Comparison of ENCODE assay signal across 1 cellular context in the genomic region with DNA sequence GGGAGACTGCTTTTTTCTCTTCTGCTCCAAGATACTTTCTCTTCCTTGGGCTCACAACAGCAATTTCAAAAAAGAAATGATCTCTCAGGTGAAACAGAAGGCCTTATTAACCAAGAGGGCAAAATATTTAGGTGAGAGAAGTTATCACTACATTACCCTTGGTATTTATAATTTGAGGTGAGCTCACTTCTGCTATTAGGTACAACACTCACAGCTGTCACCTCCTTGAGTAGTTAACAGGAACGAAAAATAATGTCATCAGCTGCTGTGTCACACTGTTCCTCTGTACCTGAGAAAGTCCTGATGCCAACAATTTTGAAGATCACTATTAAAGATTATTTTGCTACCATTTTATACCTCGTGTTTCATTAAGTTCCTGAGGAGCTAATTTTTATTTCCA.
TF ChIP-seq lines count a peak whose summit lies in the region.

No MANE protein-coding gene starts in this region.

TF ChIP-seq in GM12878, 131 proteins besides CTCF, POLR2A, EP300 and RAD21 (continued from another document):
- no peak for TF ChIP-seq ZBTB11 (CRISPR knock-in tag; IDR thresholded peaks at IDR 0.05)
- TF ChIP-seq IKZF2 (IDR thresholded peaks at IDR 0.05): peak in 1 of 2 experiments; percentile 24; a peak in 2 of 4 replicates
- 0 out of 2 replicates have a peak, but pooled peaks have one; percentile 69 for TF ChIP-seq DPF2 (IDR thresholded peaks at IDR 0.05)
